Comparison of ENCODE assay signal across 1 cellular context in genomic region chr17:27937026-27937546, GRCh38.
TF ChIP-seq lines count a peak whose summit lies in the region.

No MANE protein-coding gene starts in this region.

TF ChIP-seq in H1, 55 proteins besides CTCF, POLR2A, EP300 and RAD21 (continued from another document):
- TF ChIP-seq CHD7 (IDR thresholded peaks at IDR 0.05; ENCODE audit: insufficient replicate concordance, low read length) (no peak), HDAC2 (IDR thresholded peaks at IDR 0.05; ENCODE audit: borderline replicate concordance in 1 of 2, low read depth in 2 of 2, low read length in 2 of 2) (no peak), ATF2 (IDR thresholded peaks at IDR 0.05; ENCODE audit: low read length) (no peak), SIX5 (IDR thresholded peaks at IDR 0.05; ENCODE audit: low read depth, low read length) (no peak), GABPA (IDR thresholded peaks at IDR 0.05; ENCODE audit: borderline replicate concordance, insufficient read depth, low read length) (no peak), CBX8 (IDR thresholded peaks at IDR 0.05; ENCODE audit: borderline replicate concordance, low read depth, low read length) (no peak), TAF7 (optimal IDR thresholded peaks at IDR 0.05; ENCODE audit: borderline replicate concordance, low read depth, low read length) (no peak), SP1 (IDR thresholded peaks at IDR 0.05; ENCODE audit: low read depth, low read length) (no peak), JUN (IDR thresholded peaks at IDR 0.05; ENCODE audit: low read depth, low read length) (no peak), CBX5 (IDR thresholded peaks at IDR 0.05; ENCODE audit: low read depth, low read length) (no peak), MAFK (IDR thresholded peaks at IDR 0.05; ENCODE audit: low read depth, low read length) (no peak), BCL11A (IDR thresholded peaks at IDR 0.05; ENCODE audit: low read depth in 2 of 2, low read length in 2 of 2) (no peak), RBBP5 (IDR thresholded peaks at IDR 0.05; ENCODE audit: borderline replicate concordance, low read depth, low read length) (no peak), CREB1 (IDR thresholded peaks at IDR 0.05) (no peak), HDAC6 (IDR thresholded peaks at IDR 0.05; ENCODE audit: low read depth, low read length) (no peak), MAX (IDR thresholded peaks at IDR 0.05) (peak; percentile 51; the same call in 1 of the 2 replicates), NANOG (IDR thresholded peaks at IDR 0.05; ENCODE audit: insufficient read depth, low read depth, low read length, poor library complexity, severe bottlenecking) (no peak), FOSL1 (IDR thresholded peaks at IDR 0.05; ENCODE audit: insufficient read depth, low read depth, low read length) (no peak), SP2 (IDR thresholded peaks at IDR 0.05; ENCODE audit: low read length) (no peak)
TF ChIP-seq in H1: peak in this region for 3.
